19 cellular contexts compared by ENCODE assay signal in the genomic region with DNA sequence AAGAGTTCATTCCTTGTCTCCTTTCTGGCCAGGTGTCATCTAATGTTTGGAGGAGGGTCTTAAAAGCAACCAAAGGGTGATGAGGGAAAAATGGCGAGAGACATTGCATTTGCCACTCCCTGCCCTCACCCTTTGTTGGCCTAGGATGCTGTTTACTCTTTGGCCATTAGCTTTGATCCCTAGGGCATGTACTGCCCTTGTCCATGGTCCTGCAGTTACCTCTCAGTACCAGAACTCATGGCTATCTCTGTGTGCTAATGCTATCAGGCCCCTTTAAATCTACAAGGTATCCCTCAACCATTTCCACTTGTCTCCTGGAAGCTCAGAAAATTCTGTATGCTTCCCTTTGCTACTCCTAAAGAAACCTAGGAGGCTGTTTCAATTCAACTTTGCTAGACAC.
DNase-seq lines count a peak whose midpoint lies in the region; TF ChIP-seq lines count a peak whose summit lies in the region.
"Had no signal": no experiment of that assay in that cellular context is flagged by ENCODE, and none has a peak within 500 bp of the region (broad histone marks: within the 10 kb centered on the region; RNA-seq: fewer than 3 reads in every experiment).

No MANE protein-coding gene starts in this region.

- H3K9me3 ChIP-seq in H9 (ENCODE audit: control insufficient read depth, low read depth, low read length) (no peaks in the 10 kb centered on the region), SK-N-SH (no peaks in the 10 kb centered on the region)
- H3K9me3 ChIP-seq: left ventricle myocardium inferior, pancreas, suprapubic skin had no signal

- H3K27me3 ChIP-seq in H9 (ENCODE audit: insufficient read depth, low read length) (no peaks in the 10 kb centered on the region), SK-N-SH (ENCODE audit: insufficient read depth) (no peaks in the 10 kb centered on the region)
- H3K27me3 ChIP-seq: suprapubic skin had no signal

- no peak for TF ChIP-seq CTCF in H9 (conservative IDR thresholded peaks at IDR 0.05)
- TF ChIP-seq CTCF in SK-N-SH (IDR thresholded peaks at IDR 0.05), result no peak
- no peak for TF ChIP-seq CTCF in epithelial cell of esophagus (IDR thresholded peaks at IDR 0.05; ENCODE audit: insufficient read depth, low read depth, low read length, missing control alignments)
- TF ChIP-seq CTCF in progenitor cell of endocrine pancreas (IDR thresholded peaks at IDR 0.05; ENCODE audit: unreplicated experiment), result no peak

- no peak overlapping the region for H2BK5ac ChIP-seq in H9 (ENCODE audit: insufficient read length, low read length)

- no peak overlapping the region for H3K4me2 ChIP-seq in H9 (ENCODE audit: insufficient read depth, insufficient read length, low read length)
- H3K4me2 ChIP-seq in SK-N-SH, result no peak overlapping the region
- H3K4me2 ChIP-seq: KMS-11 had no signal

- no peak for TF ChIP-seq EP300 in SK-N-SH (IDR thresholded peaks at IDR 0.05; ENCODE audit: borderline replicate concordance in 1 of 2, low read depth in 1 of 2, low read length in 1 of 2)

- H4K20me1 ChIP-seq in H9 (ENCODE audit: control insufficient read depth, insufficient read depth, insufficient read length) (no peaks in the 10 kb centered on the region), SK-N-SH (ENCODE audit: insufficient read depth) (no peaks in the 10 kb centered on the region)

- H3K9ac ChIP-seq in H9 (ENCODE audit: extremely low read depth, insufficient read length, low read length), result no peak overlapping the region
- no peak overlapping the region for H3K9ac ChIP-seq in SK-N-SH
- H3K9ac ChIP-seq: KMS-11 had no signal

- no peak overlapping the region for H3K56ac ChIP-seq in H9 (ENCODE audit: insufficient read length, low read depth, low read length)

- H3K27me3 Mint-ChIP-seq in H9 (ENCODE audit: low read depth), result no peaks in the 10 kb centered on the region
- no peaks in the 10 kb centered on the region for H3K27me3 Mint-ChIP-seq in progenitor cell of endocrine pancreas
- H3K27me3 Mint-ChIP-seq: activated CD4-positive, alpha-beta memory T cell treated with anti-CD3 and anti-CD28 coated beads, Interleukin-2, amount 10 ng/mL, durations not matched to agents 7 days and 5 days had no signal

- no peaks in the 10 kb centered on the region for H3K36me3 ChIP-seq in SK-N-SH (replicated peaks in 1 of 2; ENCODE audit: control insufficient read depth in 1 of 2, insufficient read depth in 2 of 2, low read length in 1 of 2)
- H3K36me3 ChIP-seq: left ventricle myocardium inferior, pancreas, suprapubic skin had no signal

- H3K23ac ChIP-seq in H9 (ENCODE audit: insufficient read length, low read depth, low read length), result no peak overlapping the region

- peak; percentile 29 for DNase-seq in H9
- no peak for DNase-seq in SK-N-SH
- DNase-seq in epithelial cell of esophagus (ENCODE audit: low read depth), result peak; percentile 37
- DNase-seq in progenitor cell of endocrine pancreas (ENCODE audit: low spot score, unreplicated experiment), result peak; percentile 13
- DNase-seq in activated naive CD4-positive, alpha-beta T cell (lab: John Stamatoyannopoulos, UW), result no peak
- no peak for DNase-seq in HK-2 (ENCODE audit: unreplicated experiment)
- no peak for DNase-seq in activated effector memory CD4-positive, alpha-beta T cell treated with anti-CD3 and anti-CD28 coated beads, Interleukin-2, amount 50 U/mL, for 16 hours
- no peak for DNase-seq in NCI-H510A (lab: John Stamatoyannopoulos, UW)
- DNase-seq: activated CD4-positive, alpha-beta memory T cell treated with anti-CD3 and anti-CD28 coated beads, Interleukin-2, amount 10 ng/mL, durations not matched to agents 7 days and 5 days; Calu3; cerebellar nuclear complex; left ventricle myocardium inferior; NCI-H1417; NCI-H2171 treated with DMSO at 0.1 percent for 48 hours; pancreas; stimulated activated CD4-positive, alpha-beta T cell treated with anti-CD3 and anti-CD28 coated beads, Interleukin-4, amount 100 ng/mL, for 4 hours had no signal

- H3K36me3 Mint-ChIP-seq in H9 (ENCODE audit: insufficient read depth in 1 of 3, low read depth in 3 of 3) (no peaks in the 10 kb centered on the region; a peak in 1 of 7 replicates), progenitor cell of endocrine pancreas (ENCODE audit: insufficient read depth) (no peaks in the 10 kb centered on the region)

- H3K27ac Mint-ChIP-seq in H9 (no peak overlapping the region), progenitor cell of endocrine pancreas (no peak overlapping the region)
- H3K27ac Mint-ChIP-seq: activated CD4-positive, alpha-beta memory T cell treated with anti-CD3 and anti-CD28 coated beads, Interleukin-2, amount 10 ng/mL, durations not matched to agents 7 days and 5 days; B cell had no signal

- no peak overlapping the region for H3K14ac ChIP-seq in H9 (ENCODE audit: insufficient read depth, low read length)

- CTCF ChIA-PET in SK-N-SH (lab: Yijun Ruan, JAX), result no interaction called here

- no peaks in the 10 kb centered on the region for H3K23me2 ChIP-seq in H9 (ENCODE audit: insufficient read length, low read depth, low read length, poor library complexity, severe bottlenecking)

- no peaks in the 10 kb centered on the region for H3K79me2 ChIP-seq in H9 (ENCODE audit: insufficient read depth, low read length)
- no peaks in the 10 kb centered on the region for H3K79me2 ChIP-seq in SK-N-SH (ENCODE audit: insufficient read depth)

- H2BK12ac ChIP-seq in H9 (ENCODE audit: insufficient read length, low read depth, low read length), result no peak overlapping the region

- H3K4ac ChIP-seq in H9 (ENCODE audit: low read depth, low read length), result no peak overlapping the region

- no CpG with 5 or more reads among the region's 1 CpG for WGBS in H9 (ENCODE audit: extremely low coverage, insufficient read length, low lambda C conversion rate)
- WGBS in SK-N-SH (ENCODE audit: low lambda C conversion rate), result 13% methylated on average over 1 of the region's 1 CpG

- H3K4me3 ChIP-seq in SK-N-SH (ENCODE audit: low read depth in 2 of 2, low read length in 1 of 2) (no peak overlapping the region), epithelial cell of esophagus (ENCODE audit: low read length) (no peak overlapping the region)
- H3K4me3 ChIP-seq: left ventricle myocardium inferior, pancreas, suprapubic skin had no signal

- H3K79me1 ChIP-seq in H9 (ENCODE audit: insufficient read depth, low read depth, low read length, poor library complexity, severe bottlenecking), result no peaks in the 10 kb centered on the region

- H3K27ac ChIP-seq in H9 (ENCODE audit: insufficient read length, low read depth, low read length) (no peak overlapping the region), SK-N-SH (ENCODE audit: low read depth in 2 of 2, low read length in 1 of 2) (no peak overlapping the region)
- H3K27ac ChIP-seq: KMS-11, left ventricle myocardium inferior, pancreas, suprapubic skin had no signal

- H3T11ph ChIP-seq in H9 (ENCODE audit: low read length), result no peak overlapping the region

- H3K18ac ChIP-seq in H9 (ENCODE audit: insufficient read length, low read depth, low read length), result no peak overlapping the region

- no peaks in the 10 kb centered on the region for H3K9me3 Mint-ChIP-seq in H9
- H3K9me3 Mint-ChIP-seq in progenitor cell of endocrine pancreas (ENCODE audit: low read depth), result no peaks in the 10 kb centered on the region
- H3K9me3 Mint-ChIP-seq: activated CD4-positive, alpha-beta memory T cell treated with anti-CD3 and anti-CD28 coated beads, Interleukin-2, amount 10 ng/mL, durations not matched to agents 7 days and 5 days had no signal

- H4K8ac ChIP-seq in H9 (replicated peaks; ENCODE audit: insufficient read length, low read depth, low read length), result no peak overlapping the region

- no peak overlapping the region for H2AK5ac ChIP-seq in H9 (ENCODE audit: insufficient read length, low read length)

- POLR2A ChIA-PET in SK-N-SH (lab: Yijun Ruan, JAX), result no interaction called here

- no peaks in the 10 kb centered on the region for H3K9me2 ChIP-seq in SK-N-SH

- H3K4me1 ChIP-seq in H9 (ENCODE audit: insufficient read depth, low read length) (no peaks in the 10 kb centered on the region), SK-N-SH (ENCODE audit: control insufficient read depth in 1 of 2, insufficient read depth in 2 of 2, low read depth in 1 of 2, low read length in 1 of 2) (peaks cover 0 to 2% of the 10 kb centered on the region in 2 experiments; a peak in 1 of 4 replicates)
- H3K4me1 ChIP-seq: left ventricle myocardium inferior, pancreas, suprapubic skin had no signal

- H2AFZ ChIP-seq in H9 (ENCODE audit: low read length) (no peak overlapping the region), SK-N-SH (ENCODE audit: low read depth) (no peak overlapping the region)

- no peaks in the 10 kb centered on the region for H3K4me1 Mint-ChIP-seq in H9
- H3K4me1 Mint-ChIP-seq in progenitor cell of endocrine pancreas (ENCODE audit: low read depth), result no peaks in the 10 kb centered on the region
- H3K4me1 Mint-ChIP-seq: activated CD4-positive, alpha-beta memory T cell treated with anti-CD3 and anti-CD28 coated beads, Interleukin-2, amount 10 ng/mL, durations not matched to agents 7 days and 5 days; B cell had no signal

- H3K4me3 Mint-ChIP-seq in H9 (no peak overlapping the region), progenitor cell of endocrine pancreas (ENCODE audit: low read depth) (no peak overlapping the region)
- H3K4me3 Mint-ChIP-seq: activated CD4-positive, alpha-beta memory T cell treated with anti-CD3 and anti-CD28 coated beads, Interleukin-2, amount 10 ng/mL, durations not matched to agents 7 days and 5 days; B cell had no signal

- H4K91ac ChIP-seq in H9 (ENCODE audit: insufficient read length, low read depth, low read length), result no peak overlapping the region

- H2BK15ac ChIP-seq in H9 (ENCODE audit: low read depth, low read length), result no peak overlapping the region

- TF ChIP-seq RAD21 in SK-N-SH (IDR thresholded peaks at IDR 0.05; ENCODE audit: low read length), result no peak

- no peaks in the 10 kb centered on the region for H3F3A ChIP-seq in SK-N-SH (replicated peaks; ENCODE audit: insufficient read depth)

- H2BK120ac ChIP-seq in H9 (ENCODE audit: low read depth, low read length, poor library complexity, severe bottlenecking), result no peak overlapping the region

- H4K5ac ChIP-seq in H9 (ENCODE audit: insufficient read length, low read depth, low read length), result no peak overlapping the region

- no peak overlapping the region for H2BK20ac ChIP-seq in H9 (ENCODE audit: low read depth, low read length, poor library complexity, severe bottlenecking)

Comparison
In these comparisons a context has a peak if more than half of its experiments do, and no peak if none do; other contexts are left out.
1. DNase-seq: peak in H9 (single experiment), epithelial cell of esophagus (single experiment) and progenitor cell of endocrine pancreas (single experiment); none in SK-N-SH (single experiment), activated naive CD4-positive, alpha-beta T cell (0 of 4), HK-2 (single experiment), activated effector memory CD4-positive, alpha-beta T cell treated with anti-CD3 and anti-CD28 coated beads, Interleukin-2, amount 50 U/mL, for 16 hours (single experiment) and NCI-H510A (single experiment).